In the genomic region with DNA sequence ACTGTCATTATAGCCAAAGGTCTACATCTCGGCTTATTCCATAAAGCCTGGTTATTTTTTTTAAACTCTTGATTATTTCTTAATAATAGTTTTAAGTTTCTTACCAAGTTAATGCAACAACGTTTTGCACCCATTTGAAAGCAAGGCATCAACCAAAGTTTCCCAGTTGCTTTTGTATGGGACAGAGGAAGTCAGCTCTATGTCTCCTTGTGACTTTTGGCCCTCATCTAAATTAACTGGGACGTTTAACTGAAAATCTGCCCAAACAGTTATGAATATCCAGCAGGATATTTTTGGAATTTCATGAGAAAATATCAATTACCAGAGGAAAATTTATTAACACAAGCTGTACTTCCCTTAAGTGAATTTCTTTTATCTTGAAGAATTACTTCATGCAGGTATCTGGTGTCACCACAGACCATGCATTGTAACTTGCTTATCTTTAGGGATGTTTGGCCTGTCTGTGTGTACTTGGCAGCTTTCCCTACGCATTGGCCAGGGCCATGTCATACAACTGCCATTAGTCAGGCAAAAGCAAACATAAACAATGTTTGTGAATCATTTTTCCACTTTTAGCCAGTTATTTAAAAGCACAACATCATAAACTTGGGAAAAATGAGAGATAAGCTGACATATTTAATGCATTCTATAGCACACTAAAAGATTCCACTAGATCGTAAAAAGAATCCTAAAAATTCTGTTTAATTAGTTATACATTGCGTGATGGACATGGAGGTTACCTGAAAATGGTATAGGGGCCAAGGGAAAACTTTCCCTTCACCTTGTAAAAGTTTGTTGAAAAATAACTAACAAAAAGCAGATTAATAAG, we compare ENCODE assay signal across 9 cellular contexts.
DNase-seq lines count a peak whose midpoint lies in the region; TF ChIP-seq lines count a peak whose summit lies in the region.
"Had no signal": no experiment of that assay in that cellular context is flagged by ENCODE, and none has a peak within 500 bp of the region (broad histone marks: within the 10 kb centered on the region; RNA-seq: fewer than 3 reads in every experiment).

No MANE protein-coding gene starts in this region.

- no peak overlapping the region for H3K4me3 ChIP-seq in epithelial cell of esophagus (ENCODE audit: low read length)

- no peak for TF ChIP-seq CTCF in epithelial cell of esophagus (IDR thresholded peaks at IDR 0.05; ENCODE audit: insufficient read depth, low read depth, low read length, missing control alignments)

- in situ Hi-C loops in Caki2 (cut with HindIII; ENCODE audit: low pct_unique_long_range_greater_than_20kb, low sequenced_read_pairs): no loop called here

- DNase-seq in Caki2 (ENCODE audit: low read depth): peak; percentile 55
- peak; percentile 72 for DNase-seq in NCI-H226
- DNase-seq in epithelial cell of esophagus (ENCODE audit: low read depth): peak; percentile 88
- peak; percentile 97 for DNase-seq in non-pigmented ciliary epithelial cell (ENCODE audit: low read depth)
- DNase-seq in NCI-H1417 (lab: John Stamatoyannopoulos, UW): no peak
- DNase-seq in cerebellar cortex (ENCODE audit: low spot score): no peak
- DNase-seq in stimulated activated naive CD4-positive, alpha-beta T cell treated with Interleukin-2 at 50 U/mL for 16 hours (lab: John Stamatoyannopoulos, UW): no peak
- no peak for DNase-seq in nucleus accumbens (lab: John Stamatoyannopoulos, UW)
- DNase-seq: naive thymus-derived CD8-positive, alpha-beta T cell had no signal

Comparison
In these comparisons a context has a peak if more than half of its experiments do, and no peak if none do; other contexts are left out.
1. DNase-seq: peak in Caki2 (single experiment), NCI-H226 (single experiment), epithelial cell of esophagus (single experiment) and non-pigmented ciliary epithelial cell (single experiment); none in NCI-H1417 (0 of 3), cerebellar cortex (single experiment), stimulated activated naive CD4-positive, alpha-beta T cell treated with Interleukin-2 at 50 U/mL for 16 hours (single experiment) and nucleus accumbens (0 of 56).